ENCODE assay signal across 14 cellular contexts in the genomic region with DNA sequence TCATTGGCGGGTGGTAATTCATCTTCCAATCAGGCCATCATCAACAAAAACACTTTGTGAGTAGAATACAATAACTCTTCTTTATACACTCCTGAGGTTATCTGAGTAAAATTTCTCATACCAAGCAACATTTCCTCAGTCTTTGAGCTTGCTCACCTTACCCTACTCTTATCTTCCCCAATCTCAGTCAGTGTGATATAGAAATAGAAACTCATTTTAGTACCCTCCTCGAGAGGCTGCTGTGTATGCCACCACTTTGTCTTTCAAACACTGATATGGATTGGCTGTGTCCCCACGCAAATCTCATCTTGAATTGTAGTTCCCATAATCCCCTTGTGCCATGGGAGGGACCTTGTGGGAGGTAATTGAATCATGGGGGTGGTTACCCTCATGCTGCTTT.
DNase-seq lines count a peak whose midpoint lies in the region; ATAC-seq and TF ChIP-seq lines count a peak whose summit lies in the region.
"Had no signal": no experiment of that assay in that cellular context is flagged by ENCODE, and none has a peak within 500 bp of the region (broad histone marks: within the 10 kb centered on the region; RNA-seq: fewer than 3 reads in every experiment).

No MANE protein-coding gene starts in this region.

- H3K27me3 Mint-ChIP-seq in activated CD8-positive, alpha-beta T cell treated with anti-CD3 and anti-CD28 coated beads for 36 hours, result no peaks in the 10 kb centered on the region
- H3K27me3 Mint-ChIP-seq in activated CD8-positive, alpha-beta T cell treated with anti-CD3 and anti-CD28 coated beads, Interleukin-2, amount 10 ng/mL, durations not matched to agents 7 days and 5 days (ENCODE audit: low read depth), result peaks cover 2% of the 10 kb centered on the region
- no peaks in the 10 kb centered on the region for H3K27me3 Mint-ChIP-seq in activated T-helper 17 cell treated with anti-CD3 and anti-CD28 coated beads, Interleukin-2, amount 50 U/mL, for 72 hours

- no peak for DNase-seq in activated CD8-positive, alpha-beta T cell treated with anti-CD3 and anti-CD28 coated beads for 36 hours
- DNase-seq in activated CD8-positive, alpha-beta T cell treated with anti-CD3 and anti-CD28 coated beads, Interleukin-2, amount 10 ng/mL, durations not matched to agents 7 days and 5 days, result no peak
- peak; percentile 7 for DNase-seq in stimulated activated CD4-positive, alpha-beta T cell treated with anti-CD3 and anti-CD28 coated beads, Interleukin-4, amount 100 ng/mL, for 24 hours
- DNase-seq in stimulated activated CD4-positive, alpha-beta T cell treated with anti-CD3 and anti-CD28 coated beads, Interleukin-4, amount 100 ng/mL, for 4 hours, result no peak
- no peak for DNase-seq in SK-N-DZ (ENCODE audit: low spot score)
- DNase-seq in caudate nucleus (lab: John Stamatoyannopoulos, UW), result no peak
- DNase-seq: DND-41, HCEC 1CT, IMR-90, NCI-H1105, NCI-H1694, NCI-H524 had no signal

- H3K27ac Mint-ChIP-seq in activated CD8-positive, alpha-beta T cell treated with anti-CD3 and anti-CD28 coated beads for 36 hours, result no peak overlapping the region
- no peak overlapping the region for H3K27ac Mint-ChIP-seq in activated CD8-positive, alpha-beta T cell treated with anti-CD3 and anti-CD28 coated beads, Interleukin-2, amount 10 ng/mL, durations not matched to agents 7 days and 5 days
- peak overlapping the region; percentile 1 for H3K27ac Mint-ChIP-seq in activated T-helper 17 cell treated with anti-CD3 and anti-CD28 coated beads, Interleukin-2, amount 50 U/mL, for 72 hours

- POLR2A ChIA-PET in activated CD8-positive, alpha-beta T cell treated with anti-CD3 and anti-CD28 coated beads for 36 hours (lab: Charles Lee), result no interaction called here
- POLR2A ChIA-PET in activated CD8-positive, alpha-beta T cell treated with anti-CD3 and anti-CD28 coated beads, Interleukin-2, amount 10 ng/mL, durations not matched to agents 7 days and 5 days (lab: Charles Lee), result interaction anchor here (0.8 kb wide), 1 partner anchor 8 kb away, joined by 3 read pairs; no protein-coding TSS in a partner anchor

- H3K4me1 Mint-ChIP-seq in activated CD8-positive, alpha-beta T cell treated with anti-CD3 and anti-CD28 coated beads for 36 hours (ENCODE audit: low read depth), result peaks cover 44% of the 10 kb centered on the region
- H3K4me1 Mint-ChIP-seq in activated CD8-positive, alpha-beta T cell treated with anti-CD3 and anti-CD28 coated beads, Interleukin-2, amount 10 ng/mL, durations not matched to agents 7 days and 5 days (ENCODE audit: low read depth), result peaks cover 54% of the 10 kb centered on the region
- peaks cover 36% of the 10 kb centered on the region for H3K4me1 Mint-ChIP-seq in activated T-helper 17 cell treated with anti-CD3 and anti-CD28 coated beads, Interleukin-2, amount 50 U/mL, for 72 hours

- no peaks in the 10 kb centered on the region for H3K9me3 Mint-ChIP-seq in activated CD8-positive, alpha-beta T cell treated with anti-CD3 and anti-CD28 coated beads for 36 hours
- H3K9me3 Mint-ChIP-seq in activated CD8-positive, alpha-beta T cell treated with anti-CD3 and anti-CD28 coated beads, Interleukin-2, amount 10 ng/mL, durations not matched to agents 7 days and 5 days (ENCODE audit: insufficient read depth), result no peaks in the 10 kb centered on the region
- no peaks in the 10 kb centered on the region for H3K9me3 Mint-ChIP-seq in activated T-helper 17 cell treated with anti-CD3 and anti-CD28 coated beads, Interleukin-2, amount 50 U/mL, for 72 hours

- no peak for TF ChIP-seq CTCF in activated CD8-positive, alpha-beta T cell treated with anti-CD3 and anti-CD28 coated beads for 36 hours (IDR thresholded peaks at IDR 0.05)

- no peak overlapping the region for H3K27ac ChIP-seq in caudate nucleus (ENCODE audit: low read depth, low read length)
- H3K27ac ChIP-seq: C4-2B had no signal

- H3K4me3 Mint-ChIP-seq in activated CD8-positive, alpha-beta T cell treated with anti-CD3 and anti-CD28 coated beads for 36 hours, result no peak overlapping the region
- no peak overlapping the region for H3K4me3 Mint-ChIP-seq in activated CD8-positive, alpha-beta T cell treated with anti-CD3 and anti-CD28 coated beads, Interleukin-2, amount 10 ng/mL, durations not matched to agents 7 days and 5 days
- peak overlapping the region; percentile 28 for H3K4me3 Mint-ChIP-seq in activated T-helper 17 cell treated with anti-CD3 and anti-CD28 coated beads, Interleukin-2, amount 50 U/mL, for 72 hours

- peak; percentile 31 for ATAC-seq in activated CD8-positive, alpha-beta T cell treated with anti-CD3 and anti-CD28 coated beads for 36 hours
- no peak for ATAC-seq in activated CD8-positive, alpha-beta T cell treated with anti-CD3 and anti-CD28 coated beads, Interleukin-2, amount 10 ng/mL, durations not matched to agents 7 days and 5 days
- peak; percentile 61 for ATAC-seq in activated T-helper 17 cell treated with anti-CD3 and anti-CD28 coated beads, Interleukin-2, amount 50 U/mL, for 72 hours (replicated peaks)

- CTCF ChIA-PET in activated CD8-positive, alpha-beta T cell treated with anti-CD3 and anti-CD28 coated beads for 36 hours (lab: Charles Lee), result no interaction called here
- CTCF ChIA-PET in activated CD8-positive, alpha-beta T cell treated with anti-CD3 and anti-CD28 coated beads, Interleukin-2, amount 10 ng/mL, durations not matched to agents 7 days and 5 days (lab: Charles Lee), result interaction anchor here (0.9 kb wide), 1 partner anchor 218 kb away, joined by 3 read pairs; no protein-coding TSS in a partner anchor

- intact Hi-C loops in activated CD8-positive, alpha-beta T cell treated with anti-CD3 and anti-CD28 coated beads for 36 hours (cut with micrococcal nuclease), result loop anchor here (10.0 kb wide), 1 partner anchor 208 kb away; a partner anchor contains a TSS

- no peaks in the 10 kb centered on the region for H3K36me3 Mint-ChIP-seq in activated CD8-positive, alpha-beta T cell treated with anti-CD3 and anti-CD28 coated beads for 36 hours (ENCODE audit: low read depth)
- H3K36me3 Mint-ChIP-seq in activated CD8-positive, alpha-beta T cell treated with anti-CD3 and anti-CD28 coated beads, Interleukin-2, amount 10 ng/mL, durations not matched to agents 7 days and 5 days (ENCODE audit: low read depth), result peaks cover 14% of the 10 kb centered on the region
- no peaks in the 10 kb centered on the region for H3K36me3 Mint-ChIP-seq in activated T-helper 17 cell treated with anti-CD3 and anti-CD28 coated beads, Interleukin-2, amount 50 U/mL, for 72 hours (ENCODE audit: low read depth)
